ENCODE assay signal across 21 cellular contexts in genomic region chr11:126103150-126103549, GRCh38. TPM values are rescaled to one million over a fixed set of nuclear protein-coding genes. Genes with fewer than 3 reads are reported as not detected.
DNase-seq lines count a peak whose midpoint lies in the region; ATAC-seq and TF ChIP-seq lines count a peak whose summit lies in the region.
"Had no signal": no experiment of that assay in that cellular context is flagged by ENCODE, and none has a peak within 500 bp of the region (broad histone marks: within the 10 kb centered on the region; RNA-seq: fewer than 3 reads in every experiment).

No MANE protein-coding gene starts in this region.

- no peak for ATAC-seq in SK-N-SH treated with all-trans-retinoic acid at 6 μM for 48 hours
- no peak for ATAC-seq in GM18498 (IDR thresholded peaks at IDR 0.05; ENCODE audit: unreplicated experiment)

- H4K20me1 ChIP-seq in MM.1S (ENCODE audit: insufficient read depth, low read length), result no peaks in the 10 kb centered on the region

- no peaks in the 10 kb centered on the region for H3K79me2 ChIP-seq in MM.1S (ENCODE audit: low read length)

- H3K9ac ChIP-seq in MM.1S (ENCODE audit: low read length) (no peak overlapping the region), mucosa of stomach (ENCODE audit: low read length) (peak overlapping the region; percentile 16), stomach smooth muscle (ENCODE audit: low read length in 2 of 2) (no peak overlapping the region)

- H3K9me3 ChIP-seq in MM.1S (replicated peaks; ENCODE audit: insufficient read depth, low read length) (no peaks in the 10 kb centered on the region), mucosa of stomach (ENCODE audit: control insufficient read depth, low read length) (no peaks in the 10 kb centered on the region), stomach smooth muscle (ENCODE audit: control insufficient read depth in 2 of 2, low read length in 2 of 2) (no peaks in the 10 kb centered on the region)
- H3K9me3 ChIP-seq: Caco-2, HAP-1 had no signal

- H3K4me1 ChIP-seq in MM.1S (ENCODE audit: low read length), result peaks cover 21% of the 10 kb centered on the region
- H3K4me1 ChIP-seq in mucosa of stomach (ENCODE audit: control insufficient read depth, insufficient read depth, low read length), result peaks cover 18% of the 10 kb centered on the region
- H3K4me1 ChIP-seq in stomach smooth muscle (ENCODE audit: control insufficient read depth, insufficient read depth, low read length), result peaks cover 11% of the 10 kb centered on the region
- H3K4me1 ChIP-seq: Caco-2, HAP-1 had no signal

- no peaks in the 10 kb centered on the region for H3K27me3 ChIP-seq in MM.1S (replicated peaks; ENCODE audit: insufficient read depth, low read length)
- peaks cover 10% of the 10 kb centered on the region for H3K27me3 ChIP-seq in mucosa of stomach (ENCODE audit: control insufficient read depth, insufficient read depth, low read length)
- H3K27me3 ChIP-seq in stomach smooth muscle (ENCODE audit: control insufficient read depth in 1 of 2, insufficient read depth in 2 of 2, low read length in 2 of 2), result no peaks in the 10 kb centered on the region
- no peaks in the 10 kb centered on the region for H3K27me3 ChIP-seq in H7 (ENCODE audit: control insufficient read depth, insufficient read depth, low read length)

- no peak for TF ChIP-seq CTCF in MM.1S (IDR thresholded peaks at IDR 0.05; ENCODE audit: low read length)

- no peak for DNase-seq in MM.1S
- no peak for DNase-seq in NCI-H524 (lab: John Stamatoyannopoulos, UW)
- no peak for DNase-seq in H7
- DNase-seq in NCI-H1417 treated with DMSO at 0.1 percent for 48 hours (lab: John Stamatoyannopoulos, UW), result no peak
- DNase-seq: ACHN; AML-193; Caco-2; CD4-positive, CD25-positive, alpha-beta regulatory T cell; DMS153; Kasumi-1; NCI-H1417; NCI-H2081; NCI-H2227 treated with DMSO at 0.1 percent for 48 hours; NCI-H526; NK-92 treated with Interleukin-12 subunit alpha and Interleukin-12 subunit beta, amount 100 ng/mL, for 24 hours; SHP77 treated with DMSO at 0.1 percent for 48 hours had no signal

- no peaks in the 10 kb centered on the region for H3F3A ChIP-seq in MM.1S (ENCODE audit: insufficient read depth, low read length)

- H3K4me3 ChIP-seq in MM.1S (ENCODE audit: low read length) (no peak overlapping the region), mucosa of stomach (ENCODE audit: low read length) (no peak overlapping the region), stomach smooth muscle (ENCODE audit: low read length in 2 of 2) (no peak overlapping the region), H7 (ENCODE audit: insufficient read depth, low read depth, low read length) (no peak overlapping the region)
- H3K4me3 ChIP-seq: HAP-1 had no signal

- no peak overlapping the region for H3K27ac ChIP-seq in MM.1S (ENCODE audit: low read length)
- H3K27ac ChIP-seq in stomach smooth muscle (ENCODE audit: low read length), result peak overlapping the region; percentile 64

- H3K36me3 ChIP-seq in MM.1S (replicated peaks; ENCODE audit: insufficient read depth, low read length) (no peaks in the 10 kb centered on the region), mucosa of stomach (ENCODE audit: control insufficient read depth, insufficient read depth, low read length) (no peaks in the 10 kb centered on the region), stomach smooth muscle (ENCODE audit: control insufficient read depth in 2 of 2, insufficient read depth in 2 of 2, low read length in 2 of 2) (no peaks in the 10 kb centered on the region), H7 (replicated peaks; ENCODE audit: control insufficient read depth, insufficient read depth, low read length) (no peaks in the 10 kb centered on the region)
- H3K36me3 ChIP-seq: HAP-1 had no signal

- peak overlapping the region; percentile 28; the same call in 1 of the 2 replicates for H3K4me2 ChIP-seq in MM.1S (ENCODE audit: low read depth, low read length)

- no peak overlapping the region for H2AFZ ChIP-seq in MM.1S (ENCODE audit: low read length)

- no peaks in the 10 kb centered on the region for H3K9me2 ChIP-seq in MM.1S (replicated peaks; ENCODE audit: insufficient read depth, low read length)

TF ChIP-seq in SK-N-SH treated with all-trans-retinoic acid at 6 μM for 48 hours, 23 proteins besides CTCF, POLR2A, EP300 and RAD21:
- TF ChIP-seq TSHZ2 (CRISPR knock-in tag; IDR thresholded peaks at IDR 0.05), result peak; percentile 66; the same call in 1 of the 2 replicates
- TF ChIP-seq ZFP30 (CRISPR knock-in tag; IDR thresholded peaks at IDR 0.05), result no peak
- TF ChIP-seq ISL1 (CRISPR knock-in tag; IDR thresholded peaks at IDR 0.05), result no peak
- TF ChIP-seq TCF4 (CRISPR knock-in tag; IDR thresholded peaks at IDR 0.05; ENCODE audit: borderline replicate concordance), result peak; percentile 82; the same call in 1 of the 2 replicates

RNA-seq across cellular contexts. Expression of gene CDON, which starts 40.5 kb away (rescaled TPM):
- 22.7 and 31.5 TPM in 2 replicates for total RNA-seq in H7 (2014; rRNA removed; shearing (Covaris generic))
